In genomic region chr7:123537026-123537642, GRCh38 we compare ENCODE assay signal across 8 cellular contexts. TPM values are rescaled to one million over a fixed set of nuclear protein-coding genes. Genes with fewer than 3 reads are reported as not detected.
DNase-seq lines count a peak whose midpoint lies in the region; ATAC-seq and TF ChIP-seq lines count a peak whose summit lies in the region.
"Had no signal": no experiment of that assay in that cellular context is flagged by ENCODE, and none has a peak within 500 bp of the region (broad histone marks: within the 10 kb centered on the region; RNA-seq: fewer than 3 reads in every experiment).

No MANE protein-coding gene starts in this region.

- no peaks in the 10 kb centered on the region for H3K36me3 Mint-ChIP-seq in activated naive CD8-positive, alpha-beta T cell treated with anti-CD3 and anti-CD28 coated beads for 36 hours

- peaks cover 28% of the 10 kb centered on the region for H3K4me1 Mint-ChIP-seq in activated naive CD8-positive, alpha-beta T cell treated with anti-CD3 and anti-CD28 coated beads for 36 hours

- H3K36me3 ChIP-seq in endocrine pancreas (ENCODE audit: control insufficient read depth, insufficient read depth, low read length), result no peaks in the 10 kb centered on the region

- H3K4me1 ChIP-seq in endocrine pancreas (ENCODE audit: control insufficient read depth, insufficient read depth, low read length), result peaks cover 6% of the 10 kb centered on the region

- ATAC-seq in HG03571 (IDR thresholded peaks at IDR 0.05; ENCODE audit: unreplicated experiment) (no peak), HG02763 (IDR thresholded peaks at IDR 0.05; ENCODE audit: unreplicated experiment) (no peak)

- H3K27me3 ChIP-seq in endocrine pancreas (ENCODE audit: control insufficient read depth, insufficient read depth, low read length), result no peaks in the 10 kb centered on the region

- no peaks in the 10 kb centered on the region for H3K9me3 Mint-ChIP-seq in activated naive CD8-positive, alpha-beta T cell treated with anti-CD3 and anti-CD28 coated beads for 36 hours
- H3K9me3 Mint-ChIP-seq: stimulated activated naive CD8-positive, alpha-beta T cell treated with anti-CD3 and anti-CD28 coated beads, Interleukin-15, Interleukin-2, amounts not matched to agents 100 ng/mL and 50 ng/mL, for 24 hours had no signal

- no peak overlapping the region for H3K4me3 Mint-ChIP-seq in activated naive CD8-positive, alpha-beta T cell treated with anti-CD3 and anti-CD28 coated beads for 36 hours
- H3K4me3 Mint-ChIP-seq: stimulated activated naive CD8-positive, alpha-beta T cell treated with anti-CD3 and anti-CD28 coated beads, Interleukin-15, Interleukin-2, amounts not matched to agents 100 ng/mL and 50 ng/mL, for 24 hours had no signal

- H3K4me3 ChIP-seq in GM12864 (ENCODE audit: low read depth, low read length) (no peak overlapping the region), endocrine pancreas (ENCODE audit: control insufficient read depth, insufficient read depth, low read length) (peak overlapping the region; percentile 22), retinal pigment epithelial cell (ENCODE audit: low read length) (no peak overlapping the region)

- H3K27ac Mint-ChIP-seq in activated naive CD8-positive, alpha-beta T cell treated with anti-CD3 and anti-CD28 coated beads for 36 hours, result no peak overlapping the region
- H3K27ac Mint-ChIP-seq: stimulated activated naive CD8-positive, alpha-beta T cell treated with anti-CD3 and anti-CD28 coated beads, Interleukin-15, Interleukin-2, amounts not matched to agents 100 ng/mL and 50 ng/mL, for 24 hours had no signal

- no peaks in the 10 kb centered on the region for H3K9me3 ChIP-seq in endocrine pancreas (ENCODE audit: control insufficient read depth, low read length)

- peaks cover 18% of the 10 kb centered on the region for H3K27me3 Mint-ChIP-seq in activated naive CD8-positive, alpha-beta T cell treated with anti-CD3 and anti-CD28 coated beads for 36 hours

- TF ChIP-seq CTCF in GM12864 (IDR thresholded peaks at IDR 0.05; ENCODE audit: low read depth, low read length, missing control alignments), result peak; percentile 11
- peak; percentile 44 for TF ChIP-seq CTCF in retinal pigment epithelial cell (conservative IDR thresholded peaks at IDR 0.05; ENCODE audit: low read depth, low read length)

- H3K9ac ChIP-seq in endocrine pancreas (ENCODE audit: control insufficient read depth, insufficient read depth, low read length), result no peak overlapping the region

- no peak for DNase-seq in GM12864 (ENCODE audit: low read depth)
- DNase-seq in NCI-H2196 (lab: John Stamatoyannopoulos, UW; ENCODE audit: unreplicated experiment), result peak; percentile 30
- DNase-seq in retinal pigment epithelial cell (ENCODE audit: low read depth), result no peak
- no peak for DNase-seq in activated naive CD8-positive, alpha-beta T cell treated with anti-CD3 and anti-CD28 coated beads for 36 hours

RNA-seq across cellular contexts. Expression of gene IQUB, which starts 2.7 kb away (rescaled TPM):
- under 1 TPM in 1 of 2 experiments, not detected in 1; 0.06 TPM for total RNA-seq in activated naive CD8-positive, alpha-beta T cell treated with anti-CD3 and anti-CD28 coated beads for 36 hours

RNA-seq across cellular contexts. Expression of gene NDUFA5, which starts 20.5 kb away (rescaled TPM):
- 10 to 100 TPM; 67.8 to 70.8 TPM for total RNA-seq in activated naive CD8-positive, alpha-beta T cell treated with anti-CD3 and anti-CD28 coated beads for 36 hours
